ENCODE assay signal across 8 cellular contexts in genomic region chr19:32404213-32404938, GRCh38. TPM values are rescaled to one million over a fixed set of nuclear protein-coding genes. Genes with fewer than 3 reads are reported as not detected.
DNase-seq lines count a peak whose midpoint lies in the region; ATAC-seq and TF ChIP-seq lines count a peak whose summit lies in the region.

No MANE protein-coding gene starts in this region.

- TF ChIP-seq CTCF in H9 (conservative IDR thresholded peaks at IDR 0.05) (no peak), fibroblast of pulmonary artery (IDR thresholded peaks at IDR 0.05; ENCODE audit: low read length, missing control alignments) (no peak)

- no peak overlapping the region for H4K91ac ChIP-seq in H9 (ENCODE audit: insufficient read length, low read depth, low read length)

- no peaks in the 10 kb centered on the region for H3K9me3 Mint-ChIP-seq in H9

- H2AK5ac ChIP-seq in H9 (ENCODE audit: insufficient read length, low read length) = no peak overlapping the region

- H2BK120ac ChIP-seq in H9 (ENCODE audit: low read depth, low read length, poor library complexity, severe bottlenecking) = no peak overlapping the region

- H3K36me3 Mint-ChIP-seq in H9 (ENCODE audit: insufficient read depth in 1 of 3, low read depth in 3 of 3) (peaks cover 13 to 20% (median 19%) of the 10 kb centered on the region in 3 experiments), T-helper 17 cell (ENCODE audit: low read depth) (no peaks in the 10 kb centered on the region)

- H3K23ac ChIP-seq in H9 (ENCODE audit: insufficient read length, low read depth, low read length) = no peak overlapping the region

- H4K5ac ChIP-seq in H9 (ENCODE audit: insufficient read length, low read depth, low read length) = no peak overlapping the region

- no peak overlapping the region for H2BK20ac ChIP-seq in H9 (ENCODE audit: low read depth, low read length, poor library complexity, severe bottlenecking)

- peak overlapping the region; percentile 40 for H3K27ac ChIP-seq in H9 (ENCODE audit: insufficient read length, low read depth, low read length)

- H3K27me3 ChIP-seq in H9 (ENCODE audit: insufficient read depth, low read length) = no peaks in the 10 kb centered on the region

- no peaks in the 10 kb centered on the region for H3K27me3 Mint-ChIP-seq in H9 (ENCODE audit: low read depth)
- H3K27me3 Mint-ChIP-seq in T-helper 17 cell = no peaks in the 10 kb centered on the region

- peaks cover 5% of the 10 kb centered on the region; the same call in 1 of the 2 replicates for H3K79me2 ChIP-seq in H9 (ENCODE audit: insufficient read depth, low read length)

- no peak overlapping the region for H3K56ac ChIP-seq in H9 (ENCODE audit: insufficient read length, low read depth, low read length)

- intact Hi-C loops in sciatic nerve (cut with DNase I) = no loop called here

- no CpG with 5 or more reads among the region's 20 CpGs for WGBS in H9 (ENCODE audit: extremely low coverage, insufficient read length, low lambda C conversion rate)

- no peak overlapping the region for H2BK15ac ChIP-seq in H9 (ENCODE audit: low read depth, low read length)

- no peak overlapping the region for H2BK12ac ChIP-seq in H9 (ENCODE audit: insufficient read length, low read depth, low read length)

- H3K4ac ChIP-seq in H9 (ENCODE audit: low read depth, low read length) = no peak overlapping the region

- peak overlapping the region; percentile 87 for H3K4me3 ChIP-seq in fibroblast of pulmonary artery (replicated peaks; ENCODE audit: low read depth, low read length)

- H4K8ac ChIP-seq in H9 (replicated peaks; ENCODE audit: insufficient read length, low read depth, low read length) = no peak overlapping the region

- peaks cover 5% of the 10 kb centered on the region for H3K79me1 ChIP-seq in H9 (ENCODE audit: insufficient read depth, low read depth, low read length, poor library complexity, severe bottlenecking)

- H3K4me1 Mint-ChIP-seq in H9 = peaks cover 30 to 31% of the 10 kb centered on the region in 2 experiments
- H3K4me1 Mint-ChIP-seq in T-helper 17 cell = peaks cover 15% of the 10 kb centered on the region

- H3K9me3 ChIP-seq in H9 (ENCODE audit: control insufficient read depth, low read depth, low read length) = no peaks in the 10 kb centered on the region
- H3K9me3 ChIP-seq in T-helper 17 cell (ENCODE audit: control insufficient read depth, low read length, poor library complexity, severe bottlenecking) = no peaks in the 10 kb centered on the region

- no peak overlapping the region for H3T11ph ChIP-seq in H9 (ENCODE audit: low read length)

- H3K14ac ChIP-seq in H9 (ENCODE audit: insufficient read depth, low read length) = no peak overlapping the region

- H3K27ac Mint-ChIP-seq in H9 (peak overlapping the region; percentile 83 to 95 (median 90)), T-helper 17 cell (peak overlapping the region; percentile 72)

- peak overlapping the region; percentile 81 for H3K9ac ChIP-seq in H9 (ENCODE audit: extremely low read depth, insufficient read length, low read length)

- peak overlapping the region; percentile 37 for H3K4me2 ChIP-seq in H9 (ENCODE audit: insufficient read depth, insufficient read length, low read length)

- peak; percentile 33 for DNase-seq in H9
- no peak for DNase-seq in T-helper 17 cell
- peak; percentile 28 for DNase-seq in fibroblast of pulmonary artery (ENCODE audit: low read depth)
- DNase-seq in sciatic nerve (ENCODE audit: low spot score) = no peak
- no peak for DNase-seq in DMS53 treated with DMSO at 0.1 percent for 48 hours (lab: John Stamatoyannopoulos, UW; ENCODE audit: unreplicated experiment)
- DNase-seq in NCI-H748 treated with DMSO at 0.1 percent for 48 hours (lab: John Stamatoyannopoulos, UW) = no peak

- H3K4me3 Mint-ChIP-seq in H9 = peak overlapping the region; percentile 82 to 88
- peak overlapping the region; percentile 86 for H3K4me3 Mint-ChIP-seq in T-helper 17 cell

- H2BK5ac ChIP-seq in H9 (ENCODE audit: insufficient read length, low read length) = no peak overlapping the region

- peaks cover 8% of the 10 kb centered on the region for H3K23me2 ChIP-seq in H9 (ENCODE audit: insufficient read length, low read depth, low read length, poor library complexity, severe bottlenecking)

- ATAC-seq in T-helper 17 cell (no peak), sciatic nerve (peak; percentile 1), HG03442 (IDR thresholded peaks at IDR 0.05; ENCODE audit: unreplicated experiment) (no peak), HG03571 (IDR thresholded peaks at IDR 0.05; ENCODE audit: unreplicated experiment) (no peak)

- H3K18ac ChIP-seq in H9 (ENCODE audit: insufficient read length, low read depth, low read length) = no peak overlapping the region

- no peaks in the 10 kb centered on the region for H4K20me1 ChIP-seq in H9 (ENCODE audit: control insufficient read depth, insufficient read depth, insufficient read length)

- peaks cover 7% of the 10 kb centered on the region; the same call in 1 of the 2 replicates for H3K4me1 ChIP-seq in H9 (ENCODE audit: insufficient read depth, low read length)

- H2AFZ ChIP-seq in H9 (ENCODE audit: low read length) = no peak overlapping the region

RNA-seq across cellular contexts. Expression of gene DPY19L3, which starts 1.2 kb away (rescaled TPM):
- total RNA-seq in H9 (2021) = 54.5 and 55.5 TPM in 2 replicates
- total RNA-seq in T-helper 17 cell = 10 to 100 TPM; 10.2 to 14.7 TPM
- 43.6 TPM for total RNA-seq in sciatic nerve

RNA-seq across cellular contexts. Expression of gene ZNF507, which starts 59.0 kb away (rescaled TPM):
- total RNA-seq in H9 (2021) = 29.2 and 31.1 TPM in 2 replicates
- 10 to 100 TPM; 23.1 to 36.1 TPM for total RNA-seq in T-helper 17 cell
- 29.0 TPM for total RNA-seq in sciatic nerve

Comparison
In these comparisons a context has a peak if more than half of its experiments do, and no peak if none do; other contexts are left out.
1. DNase-seq: peak in H9 (single experiment) and fibroblast of pulmonary artery (single experiment); none in T-helper 17 cell (0 of 3), sciatic nerve (single experiment), DMS53 treated with DMSO at 0.1 percent for 48 hours (single experiment) and NCI-H748 treated with DMSO at 0.1 percent for 48 hours (single experiment).